ENCODE assay signal across 17 cellular contexts in genomic region chr14:90987140-90987539, GRCh38.
DNase-seq lines count a peak whose midpoint lies in the region; ATAC-seq, FAIRE-seq and TF ChIP-seq lines count a peak whose summit lies in the region.
"Had no signal": no experiment of that assay in that cellular context is flagged by ENCODE, and none has a peak within 500 bp of the region (broad histone marks: within the 10 kb centered on the region; RNA-seq: fewer than 3 reads in every experiment).

No MANE protein-coding gene starts in this region.

- peaks cover 18% of the 10 kb centered on the region for H3K36me3 Mint-ChIP-seq in activated naive CD4-positive, alpha-beta T cell treated with anti-CD3 and anti-CD28 coated beads, Interleukin-2, amount 50 U/mL, for 24 hours
- H3K36me3 Mint-ChIP-seq in activated T-helper 17 cell treated with anti-CD3 and anti-CD28 coated beads, Interleukin-2, amount 50 U/mL, for 72 hours (ENCODE audit: low read depth), result peaks cover 38% of the 10 kb centered on the region

- H3K4me1 Mint-ChIP-seq in activated naive CD4-positive, alpha-beta T cell treated with anti-CD3 and anti-CD28 coated beads, Interleukin-2, amount 50 U/mL, for 24 hours, result peaks cover 50% of the 10 kb centered on the region
- peaks cover 32% of the 10 kb centered on the region for H3K4me1 Mint-ChIP-seq in activated T-helper 17 cell treated with anti-CD3 and anti-CD28 coated beads, Interleukin-2, amount 50 U/mL, for 72 hours

- H3K36me3 ChIP-seq in HCT116 (ENCODE audit: control insufficient read depth in 1 of 2, insufficient read depth in 2 of 2, low read length in 2 of 2), result no peaks in the 10 kb centered on the region
- H3K36me3 ChIP-seq in small intestine (ENCODE audit: control insufficient read depth in 2 of 2, insufficient read depth in 2 of 2, low read length in 2 of 2), result no peaks in the 10 kb centered on the region
- H3K36me3 ChIP-seq in effector memory CD4-positive, alpha-beta T cell (ENCODE audit: control insufficient read depth, insufficient read depth, low read length), result peaks cover 7% of the 10 kb centered on the region

- no peaks in the 10 kb centered on the region for H3K27me3 Mint-ChIP-seq in activated naive CD4-positive, alpha-beta T cell treated with anti-CD3 and anti-CD28 coated beads, Interleukin-2, amount 50 U/mL, for 24 hours
- no peaks in the 10 kb centered on the region for H3K27me3 Mint-ChIP-seq in activated T-helper 17 cell treated with anti-CD3 and anti-CD28 coated beads, Interleukin-2, amount 50 U/mL, for 72 hours
- H3K27me3 Mint-ChIP-seq: CD4-positive, CD25-positive, alpha-beta regulatory T cell had no signal

- H3K4me3 ChIP-seq in HCT116 (replicated peaks in 1 of 2; ENCODE audit: low read depth in 1 of 2, low read length in 2 of 2) (no peak overlapping the region), small intestine (ENCODE audit: low read depth in 1 of 2, low read length in 2 of 2) (no peak overlapping the region)
- no peak overlapping the region for H3K4me3 ChIP-seq in effector memory CD4-positive, alpha-beta T cell (ENCODE audit: insufficient read depth, low read depth, low read length, poor library complexity, severe bottlenecking)

- H3K4me1 ChIP-seq in HCT116 (ENCODE audit: control insufficient read depth in 1 of 2, insufficient read depth in 2 of 2, low read length in 2 of 2), result peaks cover 7 to 20% of the 10 kb centered on the region in 2 experiments
- H3K4me1 ChIP-seq in small intestine (ENCODE audit: control insufficient read depth in 2 of 2, insufficient read depth in 1 of 2, low read depth in 1 of 2, low read length in 1 of 2), result no peaks in the 10 kb centered on the region
- H3K4me1 ChIP-seq in effector memory CD4-positive, alpha-beta T cell (ENCODE audit: control insufficient read depth, insufficient read depth, low read length, poor library complexity, severe bottlenecking), result no peaks in the 10 kb centered on the region

- no peak for TF ChIP-seq RAD21 in HCT116 (IDR thresholded peaks at IDR 0.05; ENCODE audit: low read depth)

- POLR2A ChIA-PET in HCT116 (lab: Charles Lee), result interaction anchor here (1.0 kb wide), 1 partner anchor 18 kb away, joined by 3 read pairs; no protein-coding TSS in a partner anchor

- H3K9ac ChIP-seq in HCT116 (ENCODE audit: low read length), result no peak overlapping the region

- peak; percentile 80 for FAIRE-seq in small intestine (lab: Jason Lieb, UNC)

- ATAC-seq in HCT116 (no peak), esophagus mucosa (no peak)
- peak; percentile 40 for ATAC-seq in activated T-helper 17 cell treated with anti-CD3 and anti-CD28 coated beads, Interleukin-2, amount 50 U/mL, for 72 hours (replicated peaks)

- no peaks in the 10 kb centered on the region for H3K9me2 ChIP-seq in HCT116 (ENCODE audit: insufficient read depth)

- CTCF ChIA-PET in HCT116 (lab: Charles Lee), result no interaction called here

- no peak overlapping the region for H2AFZ ChIP-seq in HCT116 (ENCODE audit: low read depth, low read length, poor library complexity, severe bottlenecking)

- no peaks in the 10 kb centered on the region for H4K20me1 ChIP-seq in HCT116 (ENCODE audit: insufficient read depth)

- H3K9me3 ChIP-seq in HCT116 (ENCODE audit: control insufficient read depth in 1 of 2, insufficient read depth in 1 of 2, low read depth in 1 of 2, low read length in 2 of 2) (no peaks in the 10 kb centered on the region), small intestine (ENCODE audit: control insufficient read depth, low read depth) (no peaks in the 10 kb centered on the region)
- H3K9me3 ChIP-seq in effector memory CD4-positive, alpha-beta T cell (ENCODE audit: control insufficient read depth, low read length), result no peaks in the 10 kb centered on the region

- H3K9me3 Mint-ChIP-seq in activated naive CD4-positive, alpha-beta T cell treated with anti-CD3 and anti-CD28 coated beads, Interleukin-2, amount 50 U/mL, for 24 hours, result no peaks in the 10 kb centered on the region
- H3K9me3 Mint-ChIP-seq in activated T-helper 17 cell treated with anti-CD3 and anti-CD28 coated beads, Interleukin-2, amount 50 U/mL, for 72 hours, result no peaks in the 10 kb centered on the region
- H3K9me3 Mint-ChIP-seq: CD4-positive, CD25-positive, alpha-beta regulatory T cell; HFFc6 had no signal

- intact Hi-C loops in HCT116 (cut with micrococcal nuclease), result no loop called here

- RAD21 ChIA-PET in HCT116 (lab: Charles Lee; ENCODE audit: low non-redundant PET in 1 of 2, low total read pairs in 2 of 2, uncharacterized antibody in 2 of 2, unreplicated experiment in 2 of 2), result no interaction called here

- H3K27me3 ChIP-seq in HCT116 (ENCODE audit: insufficient read depth, low read length) (no peaks in the 10 kb centered on the region), small intestine (ENCODE audit: control insufficient read depth in 2 of 2, insufficient read depth in 2 of 2, low read length in 2 of 2) (no peaks in the 10 kb centered on the region)
- H3K27me3 ChIP-seq in effector memory CD4-positive, alpha-beta T cell (replicated peaks; ENCODE audit: control insufficient read depth, insufficient read depth, low read length, poor library complexity, severe bottlenecking), result no peaks in the 10 kb centered on the region

- 87 to 92% (median 90%) methylated on average over 1 of the region's 1 CpG for WGBS in small intestine, 3 donors

- no peak for DNase-seq in activated naive CD4-positive, alpha-beta T cell (lab: John Stamatoyannopoulos, UW)
- no peak for DNase-seq in HCT116 (ENCODE audit: low read depth, low spot score)
- no peak for DNase-seq in small intestine
- DNase-seq in effector memory CD4-positive, alpha-beta T cell, result no peak
- DNase-seq: CD4-positive, CD25-positive, alpha-beta regulatory T cell; EL; HFFc6; Kasumi-1; NCI-H1048; NCI-H1417 treated with DMSO at 0.1 percent for 48 hours; NCI-H187; NCI-H446 treated with DMSO at 0.1 percent for 48 hours; OCI-M1; Right ventricle myocardium superior had no signal

- H3K27ac ChIP-seq in HCT116 (ENCODE audit: low read depth, low read length), result no peak overlapping the region
- no peak overlapping the region for H3K27ac ChIP-seq in small intestine (ENCODE audit: low read depth in 1 of 2, low read length in 1 of 2)
- H3K27ac ChIP-seq in effector memory CD4-positive, alpha-beta T cell (ENCODE audit: insufficient read depth, low read length, poor library complexity, severe bottlenecking), result no peak overlapping the region

- H3K79me2 ChIP-seq in HCT116 (ENCODE audit: insufficient read depth, low read length), result peaks cover 2% of the 10 kb centered on the region; the same call in 1 of the 2 replicates

- H3K4me2 ChIP-seq in HCT116 (ENCODE audit: low read length), result peak overlapping the region; percentile 24; the same call in 1 of the 2 replicates

- no TSS peak for BruUV-seq in HCT116 (replicated peaks; lab: Mats Ljungman, UMichigan)

- TF ChIP-seq POLR2A in HCT116 (IDR thresholded peaks at IDR 0.05; ENCODE audit: borderline replicate concordance, extremely low read depth, insufficient read depth, insufficient read length), result no peak

- peak overlapping the region; percentile 79 for H3K27ac Mint-ChIP-seq in activated naive CD4-positive, alpha-beta T cell treated with anti-CD3 and anti-CD28 coated beads, Interleukin-2, amount 50 U/mL, for 24 hours
- peak overlapping the region; percentile 60 for H3K27ac Mint-ChIP-seq in activated T-helper 17 cell treated with anti-CD3 and anti-CD28 coated beads, Interleukin-2, amount 50 U/mL, for 72 hours
- H3K27ac Mint-ChIP-seq: CD4-positive, CD25-positive, alpha-beta regulatory T cell; HFFc6 had no signal

- TF ChIP-seq CTCF in HCT116 (IDR thresholded peaks at IDR 0.05 in 2 of 3, conservative IDR thresholded peaks at IDR 0.05 in 1 of 3; ENCODE audit: borderline replicate concordance in 1 of 3, insufficient read depth in 1 of 3, low read depth in 2 of 3, low read length in 2 of 3), result no peak

- no peak overlapping the region for H3K4me3 Mint-ChIP-seq in activated naive CD4-positive, alpha-beta T cell treated with anti-CD3 and anti-CD28 coated beads, Interleukin-2, amount 50 U/mL, for 24 hours
- H3K4me3 Mint-ChIP-seq in activated T-helper 17 cell treated with anti-CD3 and anti-CD28 coated beads, Interleukin-2, amount 50 U/mL, for 72 hours, result no peak overlapping the region
- H3K4me3 Mint-ChIP-seq: CD4-positive, CD25-positive, alpha-beta regulatory T cell; HFFc6 had no signal

TF ChIP-seq in HCT116, 20 proteins besides CTCF, POLR2A, EP300 and RAD21:
- TF ChIP-seq YY1 (IDR thresholded peaks at IDR 0.05; ENCODE audit: extremely low read depth, insufficient replicate concordance, low read depth, low read length), result no peak
- TF ChIP-seq CEBPB (IDR thresholded peaks at IDR 0.05; ENCODE audit: low read depth), result no peak
- no peak for TF ChIP-seq CBX3 (IDR thresholded peaks at IDR 0.05; ENCODE audit: low read depth)
- no peak for TF ChIP-seq POLR2AphosphoS5 (IDR thresholded peaks at IDR 0.05; ENCODE audit: low read depth, low read length)
- no peak for TF ChIP-seq TCF7L2 (IDR thresholded peaks at IDR 0.05; ENCODE audit: borderline replicate concordance, extremely low read depth, insufficient read depth, insufficient read length)
- no peak for TF ChIP-seq SIN3A (IDR thresholded peaks at IDR 0.05; ENCODE audit: low read depth)
- TF ChIP-seq JUND (IDR thresholded peaks at IDR 0.05), result no peak
- TF ChIP-seq EGR1 (IDR thresholded peaks at IDR 0.05; ENCODE audit: low read depth), result no peak
